ENCODE assay signal across 15 cellular contexts in the genomic region with DNA sequence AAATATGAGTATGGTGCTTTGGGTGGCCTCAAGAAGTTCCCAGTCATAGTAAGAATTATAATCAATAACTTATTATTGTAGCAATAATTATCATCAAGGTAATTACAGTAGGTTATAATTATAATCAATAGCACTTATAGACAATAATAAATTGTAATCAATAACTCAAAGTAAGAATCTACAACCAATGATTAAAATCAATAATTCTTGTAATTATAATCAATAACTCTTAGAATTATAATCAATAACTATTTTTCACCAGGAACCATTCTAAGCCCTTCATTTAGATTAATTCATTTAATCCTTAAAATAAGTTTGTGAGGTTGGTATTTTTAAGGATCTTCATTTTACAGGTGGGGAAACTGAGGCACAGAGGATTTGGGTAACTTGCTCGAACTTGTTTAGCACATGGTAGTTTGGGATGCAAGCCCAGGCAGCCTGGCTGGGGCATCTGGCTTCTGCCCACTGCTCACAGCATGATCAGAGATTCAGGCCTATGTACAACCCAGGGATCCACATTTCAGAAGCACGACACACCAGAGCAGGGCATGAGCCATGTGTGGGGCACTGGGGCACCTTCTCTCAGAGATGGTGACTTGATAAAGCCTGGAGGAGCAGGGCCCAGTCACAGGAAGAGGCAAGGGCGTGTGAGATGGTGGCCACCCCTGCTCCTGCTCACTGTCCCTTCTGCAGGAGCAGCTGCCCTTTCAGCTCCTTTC. TPM values are rescaled to one million over a fixed set of nuclear protein-coding genes. Genes with fewer than 3 reads are reported as not detected.
DNase-seq lines count a peak whose midpoint lies in the region; ATAC-seq, FAIRE-seq and TF ChIP-seq lines count a peak whose summit lies in the region.
"Had no signal": no experiment of that assay in that cellular context is flagged by ENCODE, and none has a peak within 500 bp of the region (broad histone marks: within the 10 kb centered on the region; RNA-seq: fewer than 3 reads in every experiment).

No MANE protein-coding gene starts in this region.

- peak; percentile 44 for FAIRE-seq in GM12892 (lab: Jason Lieb, UNC)

- peak overlapping the region; percentile 5 for H3K27ac ChIP-seq in cingulate gyrus (ENCODE audit: low read depth, low read length)
- H3K27ac ChIP-seq in trophoblast cell (ENCODE audit: low read depth, low read length), result no peak overlapping the region
- no peak overlapping the region for H3K27ac ChIP-seq in coronary artery

- no peaks in the 10 kb centered on the region for H3K4me1 ChIP-seq in trophoblast cell (ENCODE audit: control insufficient read depth in 1 of 2, insufficient read depth in 2 of 2, low read length in 2 of 2)

- no peak overlapping the region for H2BK5ac ChIP-seq in trophoblast cell (ENCODE audit: low read depth, low read length, poor library complexity)

- no peaks in the 10 kb centered on the region for H3K27me3 ChIP-seq in trophoblast cell (ENCODE audit: insufficient read depth, low read length)

- no peak overlapping the region for H3K9ac ChIP-seq in trophoblast cell (ENCODE audit: low read length)

- no peak overlapping the region for H4K91ac ChIP-seq in trophoblast cell (ENCODE audit: low read depth, low read length)

- no peak overlapping the region for H2AFZ ChIP-seq in trophoblast cell (ENCODE audit: insufficient read depth, low read length, poor library complexity)

- DNase-seq in GM12892 (ENCODE audit: insufficient read length), result no peak
- DNase-seq in M059J (ENCODE audit: low read depth), result peak; percentile 55
- DNase-seq in trophoblast cell, result no peak
- DNase-seq in NCI-H69 (lab: John Stamatoyannopoulos, UW), result no peak
- DNase-seq in Kasumi-1 (lab: John Stamatoyannopoulos, UW), result no peak
- no peak for DNase-seq in coronary artery (ENCODE audit: low spot score)
- DNase-seq: CD8-positive, alpha-beta T cell; DMS153; NCI-H1417; NCI-H1930; NCI-H2171 treated with DMSO at 0.1 percent for 48 hours; SHP77 treated with DMSO at 0.1 percent for 48 hours had no signal

- H3K14ac ChIP-seq in trophoblast cell (ENCODE audit: low read length), result no peak overlapping the region

- no peak for TF ChIP-seq POLR2A in GM12892 (IDR thresholded peaks at IDR 0.05; ENCODE audit: low read depth, low read length)

- H3K36me3 ChIP-seq in trophoblast cell (ENCODE audit: control insufficient read depth in 1 of 2, insufficient read depth in 2 of 2, low read length in 2 of 2), result no peaks in the 10 kb centered on the region

- no peak overlapping the region for H2BK120ac ChIP-seq in trophoblast cell (ENCODE audit: insufficient read depth, low read length, poor library complexity)

- no peak overlapping the region for H3K4me2 ChIP-seq in trophoblast cell (ENCODE audit: low read length)

- H3K79me1 ChIP-seq in trophoblast cell (ENCODE audit: low read length), result no peaks in the 10 kb centered on the region

- no peak overlapping the region for H4K12ac ChIP-seq in trophoblast cell (ENCODE audit: low read depth, low read length)

- no peak overlapping the region for H4K8ac ChIP-seq in trophoblast cell (ENCODE audit: low read depth, low read length)

- no peak for TF ChIP-seq CTCF in coronary artery (IDR thresholded peaks at IDR 0.05)

- H3K79me2 ChIP-seq in trophoblast cell (ENCODE audit: control insufficient read depth, insufficient read depth, low read length, poor library complexity), result no peaks in the 10 kb centered on the region

- WGBS in trophoblast cell (ENCODE audit: extremely low coverage, insufficient coverage, insufficient read length), result no CpG with 5 or more reads among the region's 3 CpGs

- no peak overlapping the region for H2AK5ac ChIP-seq in trophoblast cell (ENCODE audit: low read length)

- no peak overlapping the region for H3K4ac ChIP-seq in trophoblast cell (ENCODE audit: low read depth, low read length)

- no peaks in the 10 kb centered on the region for H3K9me3 ChIP-seq in trophoblast cell (ENCODE audit: insufficient read depth, low read depth, low read length)

- H2BK12ac ChIP-seq in trophoblast cell (ENCODE audit: low read length), result no peak overlapping the region

- no peak for ATAC-seq in GM19455 (IDR thresholded peaks at IDR 0.05; ENCODE audit: unreplicated experiment)
- ATAC-seq: CD8-positive, alpha-beta T cell had no signal

- no peak overlapping the region for H3K18ac ChIP-seq in trophoblast cell (ENCODE audit: low read length)

- no peak overlapping the region for H3K23ac ChIP-seq in trophoblast cell (ENCODE audit: low read length)

- peak overlapping the region; percentile 35 for H3K4me3 ChIP-seq in trophoblast cell (ENCODE audit: low read depth, low read length)
- no peak overlapping the region for H3K4me3 ChIP-seq in coronary artery

RNA-seq across cellular contexts. Expression of a gene that starts 46.6 kb away (rescaled TPM):
- 0.06 TPM for polyA plus RNA-seq in GM12892 (2012; ENCODE audit: missing spikeins)
- total RNA-seq in M059J (2014; rRNA removed; shearing (Covaris generic)), result 0.10 and 0.59 TPM in 2 replicates
- polyA plus RNA-seq in trophoblast cell (2013), result 2.4 and 2.6 TPM in 2 replicates
- total RNA-seq: CD8-positive, alpha-beta T cell; NCI-H460 had no signal
